ENCODE assay signal across 11 cellular contexts in the genomic region with DNA sequence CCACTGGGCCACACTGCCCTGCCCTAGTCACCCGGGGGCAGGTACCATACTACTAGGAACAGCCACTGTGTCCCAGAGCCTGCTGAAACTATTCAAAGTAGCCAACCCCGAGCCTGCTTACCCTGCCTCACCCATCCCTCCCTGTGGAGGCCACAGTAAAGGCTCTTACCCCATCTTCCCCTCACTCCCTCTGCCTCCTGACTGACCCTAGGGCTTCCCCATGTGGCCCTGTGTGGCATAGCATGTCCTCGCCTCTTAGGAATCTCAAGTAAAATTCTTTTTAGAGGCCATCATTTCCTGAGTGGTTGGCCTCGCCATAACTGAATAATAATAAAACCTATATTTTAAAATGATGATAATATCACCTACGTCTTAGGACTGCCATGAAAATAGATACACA.
DNase-seq lines count a peak whose midpoint lies in the region; TF ChIP-seq lines count a peak whose summit lies in the region.
"Had no signal": no experiment of that assay in that cellular context is flagged by ENCODE, and none has a peak within 500 bp of the region (broad histone marks: within the 10 kb centered on the region; RNA-seq: fewer than 3 reads in every experiment).

No MANE protein-coding gene starts in this region.

- TF ChIP-seq CTCF in brain microvascular endothelial cell (IDR thresholded peaks at IDR 0.05; ENCODE audit: low read depth, low read length, missing control alignments): peak; percentile 68
- no peak for TF ChIP-seq CTCF in GM13976 (IDR thresholded peaks at IDR 0.05; ENCODE audit: borderline replicate concordance, control extremely low read depth, extremely low read depth, insufficient read depth, missing control alignments)

- no peak overlapping the region for H4K91ac ChIP-seq in neuronal stem cell (ENCODE audit: low read depth, low read length, poor library complexity)

- no peaks in the 10 kb centered on the region for H3K36me3 ChIP-seq in Karpas-422 (ENCODE audit: insufficient read depth, low read length)
- H3K36me3 ChIP-seq in brain microvascular endothelial cell (replicated peaks): no peaks in the 10 kb centered on the region
- H3K36me3 ChIP-seq in neuronal stem cell (replicated peaks in 1 of 2; ENCODE audit: control insufficient read depth in 2 of 2, insufficient read depth in 2 of 2, low read length in 2 of 2): no peaks in the 10 kb centered on the region
- H3K36me3 ChIP-seq: ascending aorta, left ventricle myocardium inferior had no signal

- no peak overlapping the region for H2BK5ac ChIP-seq in neuronal stem cell (ENCODE audit: low read length)

- no peaks in the 10 kb centered on the region for H4K20me1 ChIP-seq in Karpas-422 (ENCODE audit: insufficient read depth, low read depth, low read length)

- H3K4me1 ChIP-seq in Karpas-422 (ENCODE audit: low read length) (peaks cover 5% of the 10 kb centered on the region; the same call in 1 of the 2 replicates), neuronal stem cell (ENCODE audit: control insufficient read depth in 2 of 2, insufficient read depth in 1 of 2, low read depth in 1 of 2, low read length in 2 of 2) (peaks cover 0 to 8% of the 10 kb centered on the region in 2 donors)

- WGBS in neuronal stem cell (ENCODE audit: extremely low coverage in 2 of 2, insufficient read length in 2 of 2, insufficient replicate concordance in 1 of 2), 2 donors: no CpG with 5 or more reads among the region's 5 CpGs

- H3K79me1 ChIP-seq in neuronal stem cell (ENCODE audit: low read depth, low read length): no peaks in the 10 kb centered on the region

- H3K9me3 ChIP-seq in Karpas-422 (ENCODE audit: low read length) (no peaks in the 10 kb centered on the region), neuronal stem cell (replicated peaks in 1 of 2; ENCODE audit: control insufficient read depth in 2 of 2, insufficient read depth in 1 of 2, low read depth in 1 of 2, low read length in 2 of 2) (no peaks in the 10 kb centered on the region)
- H3K9me3 ChIP-seq: ascending aorta, left ventricle myocardium inferior had no signal

- H3K27ac ChIP-seq in Karpas-422 (ENCODE audit: low read length) (no peak overlapping the region), brain microvascular endothelial cell (no peak overlapping the region), neuronal stem cell (replicated peaks; ENCODE audit: low read length) (no peak overlapping the region)
- H3K27ac ChIP-seq: ascending aorta, left ventricle myocardium inferior had no signal

- H3K18ac ChIP-seq in neuronal stem cell (ENCODE audit: low read length): no peak overlapping the region

- no peak overlapping the region for H2BK15ac ChIP-seq in neuronal stem cell (ENCODE audit: low read length)

- H3K4me3 ChIP-seq in Karpas-422 (ENCODE audit: low read length) (no peak overlapping the region), brain microvascular endothelial cell (ENCODE audit: low read depth, low read length) (no peak overlapping the region), neuronal stem cell (ENCODE audit: low read length in 2 of 2) (peak overlapping the region in 1 of 2 donors; percentile 3)
- H3K4me3 ChIP-seq: ascending aorta, left ventricle myocardium inferior had no signal

- DNase-seq in NCI-H2029 (lab: John Stamatoyannopoulos, UW) (peak; percentile 23), NCI-H2029 treated with DMSO at 0.1 percent for 48 hours (lab: John Stamatoyannopoulos, UW) (no peak), Karpas-422 (peak; percentile 83), brain microvascular endothelial cell (peak; percentile 39), neuronal stem cell (ENCODE audit: low spot score) (peak; percentile 39), NK-92 (lab: John Stamatoyannopoulos, UW; ENCODE audit: unreplicated experiment) (no peak), GM13976 (ENCODE audit: low spot score) (no peak), SK-N-DZ (ENCODE audit: low spot score) (no peak)
- DNase-seq: left ventricle myocardium inferior; stimulated activated CD4-positive, alpha-beta T cell treated with anti-CD3 and anti-CD28 coated beads, Interleukin-2, amount 100 ng/mL, for 48 hours had no signal

- H3K14ac ChIP-seq in neuronal stem cell (ENCODE audit: low read length): no peak overlapping the region

- H2BK12ac ChIP-seq in neuronal stem cell (ENCODE audit: low read length): no peak overlapping the region

- no peak overlapping the region for H3K4me2 ChIP-seq in Karpas-422 (ENCODE audit: low read depth, low read length, poor library complexity, severe bottlenecking)
- no peak overlapping the region for H3K4me2 ChIP-seq in neuronal stem cell (ENCODE audit: insufficient read depth, low read length, poor library complexity, severe bottlenecking)

- H3K4ac ChIP-seq in neuronal stem cell (ENCODE audit: low read length): no peak overlapping the region

- no peaks in the 10 kb centered on the region for H3K79me2 ChIP-seq in Karpas-422 (ENCODE audit: low read length)

- no peaks in the 10 kb centered on the region for H3K9me2 ChIP-seq in Karpas-422 (replicated peaks; ENCODE audit: insufficient read depth, low read length)

- no peak overlapping the region for H2AK5ac ChIP-seq in neuronal stem cell (ENCODE audit: low read depth, low read length)

- H3K27me3 ChIP-seq in Karpas-422 (ENCODE audit: low read length) (no peaks in the 10 kb centered on the region), brain microvascular endothelial cell (replicated peaks) (peaks cover 24% of the 10 kb centered on the region), neuronal stem cell (ENCODE audit: control insufficient read depth in 3 of 3, insufficient read depth in 3 of 3, low read depth in 1 of 3, low read length in 3 of 3) (peaks cover 7 to 45% (median 29%) of the 10 kb centered on the region in 3 experiments)

- no peak overlapping the region for H2AFZ ChIP-seq in Karpas-422 (ENCODE audit: low read length)
- no peak overlapping the region for H2AFZ ChIP-seq in neuronal stem cell (ENCODE audit: low read length)

- H3K9ac ChIP-seq in Karpas-422 (ENCODE audit: low read length) (no peak overlapping the region), neuronal stem cell (ENCODE audit: low read depth, low read length, poor library complexity) (no peak overlapping the region)

- H3K23ac ChIP-seq in neuronal stem cell (ENCODE audit: low read depth, low read length, poor library complexity): no peak overlapping the region

- in situ Hi-C loops in brain microvascular endothelial cell (cut with HindIII; ENCODE audit: low pct_ligation_motif_present, low sequenced_read_pairs) (no loop called here), GM13976 (cut with MboI; ENCODE audit: low sequenced_read_pairs, unreplicated experiment) (no loop called here)

- H4K8ac ChIP-seq in neuronal stem cell (ENCODE audit: low read depth, low read length): no peak overlapping the region

- H2BK120ac ChIP-seq in neuronal stem cell (ENCODE audit: low read depth, low read length): no peak overlapping the region

Comparison
In these comparisons a context has a peak if more than half of its experiments do, and no peak if none do; other contexts are left out.
1. DNase-seq: peak in NCI-H2029 (single experiment), Karpas-422 (single experiment), brain microvascular endothelial cell (single experiment) and neuronal stem cell (single experiment); none in NCI-H2029 treated with DMSO at 0.1 percent for 48 hours (single experiment), NK-92 (single experiment), GM13976 (single experiment) and SK-N-DZ (single experiment).